Comparison of ENCODE assay signal across 15 cellular contexts in genomic region chr11:27280131-27280530, GRCh38.
DNase-seq lines count a peak whose midpoint lies in the region; ATAC-seq and TF ChIP-seq lines count a peak whose summit lies in the region.
"Had no signal": no experiment of that assay in that cellular context is flagged by ENCODE, and none has a peak within 500 bp of the region (broad histone marks: within the 10 kb centered on the region; RNA-seq: fewer than 3 reads in every experiment).

No MANE protein-coding gene starts in this region.

- H3K9me3 ChIP-seq in SJSA1 (replicated peaks) (no peaks in the 10 kb centered on the region), endodermal cell (ENCODE audit: control insufficient read depth, low read length) (no peaks in the 10 kb centered on the region)
- H3K9me3 ChIP-seq: A549 had no signal

- WGBS in mesendoderm (ENCODE audit: extremely low coverage, insufficient coverage, low lambda C conversion rate), result no CpG with 5 or more reads among the region's 3 CpGs
- 86 to 98% methylated on average over 3 of the region's 3 CpGs for WGBS in endodermal cell (ENCODE audit: insufficient coverage in 1 of 2, insufficient read length in 1 of 2), 2 experiments

- H3K27me3 Mint-ChIP-seq in endodermal cell (ENCODE audit: insufficient read depth), result no peaks in the 10 kb centered on the region

- H2BK5ac ChIP-seq in mesendoderm (ENCODE audit: low read length), result no peak overlapping the region

- no peaks in the 10 kb centered on the region for H3K9me3 Mint-ChIP-seq in endodermal cell
- H3K9me3 Mint-ChIP-seq: CD8-positive, alpha-beta T cell; HFFc6 had no signal

- peak overlapping the region; percentile 76 for H3K27ac ChIP-seq in SJSA1
- H3K27ac ChIP-seq in mesendoderm (ENCODE audit: low read depth, low read length), result no peak overlapping the region
- H3K27ac ChIP-seq in endodermal cell (ENCODE audit: low read depth, low read length), result no peak overlapping the region
- H3K27ac ChIP-seq: A549, HL-60 had no signal

- no peak overlapping the region for H3K4me2 ChIP-seq in mesendoderm (ENCODE audit: low read length)
- H3K4me2 ChIP-seq: A549 had no signal

- H2AK5ac ChIP-seq in mesendoderm (ENCODE audit: low read length), result no peak overlapping the region

- H3K36me3 Mint-ChIP-seq in endodermal cell (ENCODE audit: low read depth), result no peaks in the 10 kb centered on the region
- H3K36me3 Mint-ChIP-seq: CD14-positive monocyte; CD8-positive, alpha-beta T cell had no signal

- no peak overlapping the region for H3K56ac ChIP-seq in mesendoderm (ENCODE audit: low read length)

- DNase-seq in SJSA1 (ENCODE audit: low read depth in 1 of 2, low spot score in 2 of 2) (no peak), fibroblast of mammary gland (ENCODE audit: low read depth) (peak; percentile 81), mesendoderm (no peak), endodermal cell (no peak), SW 1271 (lab: John Stamatoyannopoulos, UW) (no peak)
- DNase-seq: CD8-positive, alpha-beta T cell; COR-L47; DND-41; GDM1; HCEC 1CT; HFFc6 had no signal

- no peak for ATAC-seq in HG03097 (IDR thresholded peaks at IDR 0.05; ENCODE audit: low FRiP score, unreplicated experiment)
- ATAC-seq: A549; CD8-positive, alpha-beta T cell had no signal

- H3K27me3 ChIP-seq in SJSA1 (replicated peaks) (no peaks in the 10 kb centered on the region), mesendoderm (ENCODE audit: insufficient read depth, low read length, poor library complexity) (no peaks in the 10 kb centered on the region), endodermal cell (ENCODE audit: control insufficient read depth, insufficient read depth, low read length, poor library complexity, severe bottlenecking) (no peaks in the 10 kb centered on the region)

- H3K36me3 ChIP-seq in SJSA1 (no peaks in the 10 kb centered on the region), mesendoderm (ENCODE audit: control insufficient read depth, insufficient read depth, low read length) (no peaks in the 10 kb centered on the region), endodermal cell (ENCODE audit: control insufficient read depth, insufficient read depth, low read length) (no peaks in the 10 kb centered on the region)

- H3K4me3 ChIP-seq in SJSA1, result no peak overlapping the region
- no peak overlapping the region for H3K4me3 ChIP-seq in fibroblast of mammary gland (ENCODE audit: control insufficient read depth, low read depth, low read length)
- H3K4me3 ChIP-seq in mesendoderm (ENCODE audit: low read length), result no peak overlapping the region
- no peak overlapping the region for H3K4me3 ChIP-seq in endodermal cell (ENCODE audit: low read length)
- H3K4me3 ChIP-seq: A549 had no signal

- no peaks in the 10 kb centered on the region for H3K79me1 ChIP-seq in mesendoderm (ENCODE audit: low read length)

- no peak overlapping the region for H3K23ac ChIP-seq in mesendoderm (ENCODE audit: low read length)

- H4K5ac ChIP-seq in mesendoderm (ENCODE audit: low read length), result no peak overlapping the region

- peaks cover 35% of the 10 kb centered on the region for H3K4me1 Mint-ChIP-seq in endodermal cell
- H3K4me1 Mint-ChIP-seq: CD14-positive monocyte had no signal

- no peak overlapping the region for H2BK120ac ChIP-seq in mesendoderm (ENCODE audit: low read depth, low read length)

- peak overlapping the region; percentile 78 for H2BK15ac ChIP-seq in mesendoderm (replicated peaks; ENCODE audit: low read depth)

- H3K4me3 Mint-ChIP-seq in endodermal cell, result no peak overlapping the region
- H3K4me3 Mint-ChIP-seq: CD14-positive monocyte; CD8-positive, alpha-beta T cell; HFFc6 had no signal

- H3K4me1 ChIP-seq in SJSA1 (replicated peaks), result peaks cover 53% of the 10 kb centered on the region
- H3K4me1 ChIP-seq in mesendoderm (ENCODE audit: control insufficient read depth, low read depth, low read length), result peaks cover 6% of the 10 kb centered on the region
- H3K4me1 ChIP-seq in endodermal cell (ENCODE audit: control insufficient read depth, insufficient read depth, low read length), result peaks cover 12% of the 10 kb centered on the region

- no peak overlapping the region for H4K8ac ChIP-seq in mesendoderm (ENCODE audit: low read depth, low read length)

- no peaks in the 10 kb centered on the region for H3K79me2 ChIP-seq in mesendoderm (ENCODE audit: control insufficient read depth, insufficient read depth, low read length)

- no peak overlapping the region for H3K4ac ChIP-seq in mesendoderm (ENCODE audit: low read depth, low read length)

- TF ChIP-seq CTCF in fibroblast of mammary gland (conservative IDR thresholded peaks at IDR 0.05; ENCODE audit: control insufficient read depth, insufficient read depth, low read depth, low read length) (no peak), endodermal cell (conservative IDR thresholded peaks at IDR 0.05) (no peak)

- no peak overlapping the region for H3K27ac Mint-ChIP-seq in endodermal cell
- H3K27ac Mint-ChIP-seq: CD14-positive monocyte; CD8-positive, alpha-beta T cell; HFFc6 had no signal

- H3K9ac ChIP-seq in mesendoderm (ENCODE audit: low read length), result no peak overlapping the region
- H3K9ac ChIP-seq in endodermal cell (ENCODE audit: extremely low read depth, low read length, poor library complexity, severe bottlenecking), result no peak overlapping the region

- no peak overlapping the region for H3K18ac ChIP-seq in mesendoderm (ENCODE audit: low read length)
